In genomic region chr5:56852228-56853000, GRCh38 we compare ENCODE assay signal across 12 cellular contexts. TPM values are rescaled to one million over a fixed set of nuclear protein-coding genes. Genes with fewer than 3 reads are reported as not detected.
DNase-seq lines count a peak whose midpoint lies in the region; ATAC-seq, FAIRE-seq and TF ChIP-seq lines count a peak whose summit lies in the region.
"Had no signal": no experiment of that assay in that cellular context is flagged by ENCODE, and none has a peak within 500 bp of the region (broad histone marks: within the 10 kb centered on the region; RNA-seq: fewer than 3 reads in every experiment).

No MANE protein-coding gene starts in this region.

- H3K27ac Mint-ChIP-seq in HFFc6 = no peak overlapping the region

- RAD21 ChIA-PET in GM12878 (lab: Charles Lee; ENCODE audit: unreplicated experiment) = interaction anchor here (1.2 to 1.9 kb wide), 4 partner anchors 11 to 582 kb away, joined by 3 to 10 read pairs (median 4); no protein-coding TSS in a partner anchor

- WGBS in GM12878 (ENCODE audit: insufficient coverage, insufficient replicate concordance, low lambda C conversion rate, missing lambda C conversion rate) = 65% methylated on average over 3 of the region's 3 CpGs
- WGBS in mesenchymal stem cell = no CpG with 5 or more reads among the region's 3 CpGs

- peak overlapping the region; percentile 74 to 96 (median 79) for H3K4me2 ChIP-seq in BLaER1 treated with 17β-estradiol and CSF1 and Interleukin-3, amounts not matched to agents 10 nM and 100 nM
- H3K4me2 ChIP-seq in GM12878 (ENCODE audit: control insufficient read depth, insufficient read depth) (no peak overlapping the region), mesenchymal stem cell (ENCODE audit: low read length, poor library complexity, severe bottlenecking) (no peak overlapping the region)

- peaks cover 70 to 100% (median 100%) of the 10 kb centered on the region in 11 experiments for H4K20me1 ChIP-seq in BLaER1 treated with 17β-estradiol and CSF1 and Interleukin-3, amounts not matched to agents 10 nM and 100 nM
- peaks cover 3% of the 10 kb centered on the region; the same call in 1 of the 2 replicates for H4K20me1 ChIP-seq in GM12878 (ENCODE audit: control insufficient read depth, insufficient read depth)

- H2BK5ac ChIP-seq in mesenchymal stem cell (ENCODE audit: low read depth, low read length, poor library complexity, severe bottlenecking) = no peak overlapping the region

- no peak overlapping the region for H3K23ac ChIP-seq in mesenchymal stem cell (ENCODE audit: low read length in 2 of 2)

- BruUV-seq in GM12878 (replicated peaks; lab: Mats Ljungman, UMichigan) = no TSS peak

- peaks cover 7 to 33% (median 14%) of the 10 kb centered on the region in 11 experiments; a peak in 20 of 22 replicates for H3K36me3 ChIP-seq in BLaER1 treated with 17β-estradiol and CSF1 and Interleukin-3, amounts not matched to agents 10 nM and 100 nM
- no peaks in the 10 kb centered on the region for H3K36me3 ChIP-seq in GM12878 (ENCODE audit: control insufficient read depth in 2 of 2, insufficient read depth in 2 of 2, low read length in 1 of 2)
- H3K36me3 ChIP-seq in mesenchymal stem cell (ENCODE audit: control insufficient read depth in 1 of 2, insufficient read depth in 2 of 2, low read depth in 1 of 2, low read length in 2 of 2) = no peaks in the 10 kb centered on the region

- H3K4me1 ChIP-seq in BLaER1 treated with 17β-estradiol and CSF1 and Interleukin-3, amounts not matched to agents 10 nM and 100 nM = peaks cover 72 to 100% (median 96%) of the 10 kb centered on the region in 10 experiments
- no peaks in the 10 kb centered on the region for H3K4me1 ChIP-seq in GM12878 (ENCODE audit: control insufficient read depth, insufficient read depth, low read length)
- peaks cover 5% of the 10 kb centered on the region for H3K4me1 ChIP-seq in mesenchymal stem cell (ENCODE audit: control insufficient read depth, insufficient read depth, low read depth, low read length)

- peak overlapping the region; percentile 23 to 61 (median 52); a peak in 18 of 22 replicates for H3K27ac ChIP-seq in BLaER1 treated with 17β-estradiol and CSF1 and Interleukin-3, amounts not matched to agents 10 nM and 100 nM
- no peak overlapping the region for H3K27ac ChIP-seq in GM12878 (ENCODE audit: control insufficient read depth, insufficient read depth)
- peak overlapping the region; percentile 49 for H3K27ac ChIP-seq in mesenchymal stem cell (ENCODE audit: low read length, poor library complexity, severe bottlenecking)
- no peak overlapping the region for H3K27ac ChIP-seq in caudate nucleus (ENCODE audit: low read depth, low read length)

- SMC1A ChIA-PET in GM12878 (lab: Charles Lee; ENCODE audit: uncharacterized antibody, unreplicated experiment) = interaction anchor here (0.5 to 3.5 kb wide), 8 partner anchors 9 to 588 kb away, joined by 3 to 21 read pairs (median 3); no protein-coding TSS in a partner anchor

- TF ChIP-seq CTCF in HFFc6 (IDR thresholded peaks at IDR 0.05) (no peak), GM12878 (IDR thresholded peaks at IDR 0.05 in 2 of 3, conservative IDR thresholded peaks at IDR 0.05 in 1 of 3; ENCODE audit: control insufficient read depth in 2 of 3, extremely low read depth in 1 of 3, insufficient read depth in 1 of 3, low read depth in 3 of 3, low read length in 3 of 3) (no peak)

- in situ Hi-C loops in GM12878 (cut with MboI) = no loop called here

- ATAC-seq in GM12878 = peak; percentile 41

- no peak overlapping the region for H2BK120ac ChIP-seq in mesenchymal stem cell (ENCODE audit: low read depth, low read length)

- no peak overlapping the region for H3K14ac ChIP-seq in mesenchymal stem cell (ENCODE audit: low read length in 2 of 2)

- H3K4ac ChIP-seq in mesenchymal stem cell (ENCODE audit: low read depth in 1 of 2, low read length in 2 of 2) = no peak overlapping the region

- peak; percentile 7 for FAIRE-seq in GM12878 (lab: Jason Lieb, UNC)

- H2AFZ ChIP-seq in GM12878 (ENCODE audit: control insufficient read depth, low read depth, low read length) = no peak overlapping the region
- H2AFZ ChIP-seq in mesenchymal stem cell (ENCODE audit: low read depth, low read length) = no peak overlapping the region

- peaks cover 32% of the 10 kb centered on the region for H3K4me1 Mint-ChIP-seq in HFFc6 (ENCODE audit: low read depth)

- H3K36me3 Mint-ChIP-seq in HFFc6 (ENCODE audit: low read depth) = no peaks in the 10 kb centered on the region

- H3K79me2 ChIP-seq in GM12878 (ENCODE audit: control insufficient read depth, insufficient read depth, low read length) = peaks cover 4% of the 10 kb centered on the region; the same call in 1 of the 2 replicates

- H3K27me3 Mint-ChIP-seq in HFFc6 (ENCODE audit: insufficient read depth) = peaks cover 1% of the 10 kb centered on the region; the same call in 1 of the 2 replicates

- peak; percentile 4 for DNase-seq in HFFc6
- DNase-seq in GM12878 (ENCODE audit: low read depth, low spot score) = no peak
- peak; percentile 83 for DNase-seq in mesenchymal stem cell
- no peak for DNase-seq in COLO829 (ENCODE audit: low spot score)
- DNase-seq in SW480 (ENCODE audit: low spot score) = no peak
- DNase-seq in caudate nucleus (lab: John Stamatoyannopoulos, UW) = no peak
- no peak for DNase-seq in stimulated activated CD4-positive, alpha-beta T cell treated with anti-CD3 and anti-CD28 coated beads, Interleukin-12 subunit alpha, Interleukin-12 subunit beta, amount 100 ng/mL, for 4 hours
- DNase-seq: DMS53; effector CD8-positive, alpha-beta T cell; NCI-H510A treated with DMSO at 0.1 percent for 48 hours; transverse colon had no signal

- H4K91ac ChIP-seq in mesenchymal stem cell (ENCODE audit: low read length) = no peak overlapping the region

- H3K4me3 Mint-ChIP-seq in HFFc6 = no peak overlapping the region

- no peak overlapping the region for H3K18ac ChIP-seq in mesenchymal stem cell (ENCODE audit: low read depth in 1 of 2, low read length in 2 of 2)

- H2BK12ac ChIP-seq in mesenchymal stem cell (ENCODE audit: low read length in 2 of 2) = no peak overlapping the region

- peak overlapping the region in 7 of 10 experiments; percentile 1 to 37 (median 12); a peak in 5 of 20 replicates for H3K4me3 ChIP-seq in BLaER1 treated with 17β-estradiol and CSF1 and Interleukin-3, amounts not matched to agents 10 nM and 100 nM
- H3K4me3 ChIP-seq in GM12878 (no peak overlapping the region), mesenchymal stem cell (ENCODE audit: insufficient read depth in 1 of 2, low read depth in 1 of 2, low read length in 2 of 2) (no peak overlapping the region)
- H3K4me3 ChIP-seq: transverse colon had no signal

- intact Hi-C loops in GM12878 (cut with micrococcal nuclease; ENCODE audit: unreplicated experiment) = no loop called here

- POLR2A ChIA-PET in GM12878 (lab: Charles Lee) = interaction anchor here (0.6 kb wide), 1 partner anchor 17 kb away, joined by 3 read pairs; no protein-coding TSS in a partner anchor

- H3K79me1 ChIP-seq in mesenchymal stem cell (replicated peaks; ENCODE audit: low read length, poor library complexity, severe bottlenecking) = peaks cover 3% of the 10 kb centered on the region

- TF ChIP-seq POLR2A in GM12878 (IDR thresholded peaks at IDR 0.05; ENCODE audit: low read depth, low read length) = no peak

- H3K27me3 ChIP-seq in BLaER1 treated with 17β-estradiol and CSF1 and Interleukin-3, amounts not matched to agents 10 nM and 100 nM = no peaks in the 10 kb centered on the region
- no peaks in the 10 kb centered on the region for H3K27me3 ChIP-seq in GM12878 (replicated peaks in 1 of 2; ENCODE audit: control insufficient read depth in 2 of 2, insufficient read depth in 2 of 2, low read length in 1 of 2)
- no peaks in the 10 kb centered on the region for H3K27me3 ChIP-seq in mesenchymal stem cell (ENCODE audit: control insufficient read depth in 1 of 2, insufficient read depth in 1 of 2, low read length in 2 of 2)
- H3K27me3 ChIP-seq: transverse colon had no signal

- H3K9me3 ChIP-seq in BLaER1 treated with 17β-estradiol and CSF1 and Interleukin-3, amounts not matched to agents 10 nM and 100 nM (replicated peaks in 1 of 11) = no peaks in the 10 kb centered on the region
- H3K9me3 ChIP-seq in GM12878 (replicated peaks; ENCODE audit: control insufficient read depth, insufficient read depth, low read length) = no peaks in the 10 kb centered on the region
- H3K9me3 ChIP-seq in mesenchymal stem cell (ENCODE audit: control insufficient read depth, low read length) = no peaks in the 10 kb centered on the region
- H3K9me3 ChIP-seq: transverse colon had no signal

- TF ChIP-seq EP300 in GM12878 (IDR thresholded peaks at IDR 0.05; ENCODE audit: borderline replicate concordance in 1 of 2, control insufficient read depth in 1 of 2, low read depth in 2 of 2, low read length in 2 of 2) = no peak

- peak overlapping the region; percentile 15 to 61 (median 33); a peak in 17 of 22 replicates for H3K9ac ChIP-seq in BLaER1 treated with 17β-estradiol and CSF1 and Interleukin-3, amounts not matched to agents 10 nM and 100 nM
- H3K9ac ChIP-seq in GM12878 (ENCODE audit: control insufficient read depth, insufficient read depth, low read length) = no peak overlapping the region
- H3K9ac ChIP-seq in mesenchymal stem cell (ENCODE audit: low read length) = no peak overlapping the region

- H2BK15ac ChIP-seq in mesenchymal stem cell (ENCODE audit: low read depth, poor library complexity, severe bottlenecking) = no peak overlapping the region

- no peaks in the 10 kb centered on the region for H3K9me3 Mint-ChIP-seq in HFFc6

- H2AK5ac ChIP-seq in mesenchymal stem cell (ENCODE audit: low read length, severe bottlenecking) = no peak overlapping the region

- TF ChIP-seq RAD21 in GM12878 (IDR thresholded peaks at IDR 0.05; ENCODE audit: insufficient read depth, low read depth, low read length) = no peak

- no peak overlapping the region for H4K8ac ChIP-seq in mesenchymal stem cell (ENCODE audit: low read length)

- CTCF ChIA-PET in GM12878 (lab: Yijun Ruan, JAX) = interaction anchor here (1.0 to 2.6 kb wide), 3 partner anchors 14 to 586 kb away, joined by 3 to 11 read pairs (median 9); no protein-coding TSS in a partner anchor

RNA-seq across cellular contexts. Expression of gene MAP3K1, which starts 37.1 kb away (rescaled TPM):
- 1 to 10 TPM; 3.4 to 4.7 (median 3.7) TPM for total RNA-seq in HFFc6 (2021; fragmentation: NEBNext Ultra II Directional; extraction: Animal tissue kit (Norgen Biotek cat#: 25700))
- 33.9 and 34.8 TPM in 2 replicates for total RNA-seq in GM12878 (2013; cell fraction: nucleolus; rRNA removed)
- total RNA-seq in GM12878 (2014; rRNA removed) = 17.7 and 20.7 TPM in 2 replicates
- 19.0 and 19.7 TPM in 2 replicates for total RNA-seq in GM12878 (2014; rRNA removed; fragmentation: Illumina TruSeq; extraction: Trizol)
- 17.0 and 17.1 TPM in 2 replicates for total RNA-seq in GM12878 (2021)
- 2.0 TPM for polyA plus RNA-seq in GM12878 (2011; ENCODE audit: low read depth)
- polyA plus RNA-seq in GM12878 (2011; rRNA removed) = 24.6 and 30.8 TPM in 2 replicates
- 9.9 and 11.9 TPM in 2 replicates for polyA plus RNA-seq in GM12878 (2011; cell fraction: cytosol; rRNA removed)
- 16.4 and 19.2 TPM in 2 replicates for polyA plus RNA-seq in GM12878 (2011; cell fraction: nucleus; rRNA removed)
- polyA plus RNA-seq in GM12878 (2012) = 3.7 and 4.8 TPM in 2 replicates
- 13.0 and 15.1 TPM in 2 replicates for polyA plus RNA-seq in GM12878 (2014; fragmentation: Illumina TruSeq; extraction: Trizol)
- polyA plus RNA-seq in GM12878 (2014; fragmentation: Nextera tagmentation; extraction: Ambion mirVana) = 10 to 100 TPM in 1 of 2 experiments, 1 to 10 TPM in 1; 7.5 to 12.1 TPM
- polyA plus RNA-seq in GM12878 (2014; rRNA removed) = 7.9 and 8.2 TPM in 2 replicates
- polyA plus RNA-seq in GM12878 (2016; fragmentation: Nextera tagmentation; extraction: Ambion mirVana) = 10 to 100 TPM in 1 of 2 experiments, 1 to 10 TPM in 1; 8.6 to 10.2 TPM
- 42.3 and 54.1 TPM in 2 replicates for polyA minus RNA-seq in GM12878 (2011; rRNA and poly(A)+ RNA removed)
- polyA minus RNA-seq in GM12878 (2011; cell fraction: cytosol; rRNA and poly(A)+ RNA removed) = 16.8 and 17.9 TPM in 2 replicates
- 17.5 and 20.8 TPM in 2 replicates for polyA minus RNA-seq in GM12878 (2011; cell fraction: nucleus; rRNA and poly(A)+ RNA removed)
- polyA plus RNA-seq in mesenchymal stem cell (2013, experiment 1 of 2) = 11.0 TPM
- 10.8 TPM for polyA plus RNA-seq in mesenchymal stem cell (2013, experiment 2 of 2)

RNA-seq across cellular contexts. Expression of gene SETD9, which starts 57.0 kb away (rescaled TPM):
- total RNA-seq in HFFc6 (2021; fragmentation: NEBNext Ultra II Directional; extraction: Animal tissue kit (Norgen Biotek cat#: 25700)) = 10 to 100 TPM in 1 of 6 experiments, 1 to 10 TPM in 5; 7.4 to 10.3 (median 9.1) TPM
- 7.6 and 11.6 TPM in 2 replicates for total RNA-seq in GM12878 (2013; cell fraction: nucleolus; rRNA removed)
- 9.0 and 10.4 TPM in 2 replicates for total RNA-seq in GM12878 (2014; rRNA removed)
- total RNA-seq in GM12878 (2014; rRNA removed; fragmentation: Illumina TruSeq; extraction: Trizol) = 10.5 and 12.3 TPM in 2 replicates
- total RNA-seq in GM12878 (2021) = 8.0 and 8.7 TPM in 2 replicates
- polyA plus RNA-seq in GM12878 (2011; ENCODE audit: low read depth) = 6.3 TPM
- 13.0 and 17.0 TPM in 2 replicates for polyA plus RNA-seq in GM12878 (2011; rRNA removed)
- polyA plus RNA-seq in GM12878 (2011; cell fraction: cytosol; rRNA removed) = 5.1 and 5.2 TPM in 2 replicates
- 3.0 and 4.5 TPM in 2 replicates for polyA plus RNA-seq in GM12878 (2011; cell fraction: nucleus; rRNA removed)
- polyA plus RNA-seq in GM12878 (2012) = 4.9 and 5.1 TPM in 2 replicates
- 10.1 and 12.9 TPM in 2 replicates for polyA plus RNA-seq in GM12878 (2014; fragmentation: Illumina TruSeq; extraction: Trizol)
- polyA plus RNA-seq in GM12878 (2014; fragmentation: Nextera tagmentation; extraction: Ambion mirVana) = 10 to 100 TPM; 12.9 to 17.1 TPM
- 7.4 and 9.1 TPM in 2 replicates for polyA plus RNA-seq in GM12878 (2014; rRNA removed)
- 10 to 100 TPM; 14.9 to 17.8 TPM for polyA plus RNA-seq in GM12878 (2016; fragmentation: Nextera tagmentation; extraction: Ambion mirVana)
- 3.6 and 12.7 TPM in 2 replicates for polyA minus RNA-seq in GM12878 (2011; rRNA and poly(A)+ RNA removed)
- 4.1 and 5.6 TPM in 2 replicates for polyA minus RNA-seq in GM12878 (2011; cell fraction: cytosol; rRNA and poly(A)+ RNA removed)
- polyA minus RNA-seq in GM12878 (2011; cell fraction: nucleus; rRNA and poly(A)+ RNA removed) = 3.9 and 4.1 TPM in 2 replicates
- polyA plus RNA-seq in mesenchymal stem cell (2013, experiment 1 of 2) = 4.5 TPM
- 4.5 TPM for polyA plus RNA-seq in mesenchymal stem cell (2013, experiment 2 of 2)

Comparison
In these comparisons a context has a peak if more than half of its experiments do, and no peak if none do; other contexts are left out.
1. H3K27ac ChIP-seq: peak in BLaER1 treated with 17β-estradiol and CSF1 and Interleukin-3, amounts not matched to agents 10 nM and 100 nM (11 of 11) and mesenchymal stem cell (single experiment); none in GM12878 (single experiment) and caudate nucleus (single experiment).
2. H3K4me2 ChIP-seq: peak in BLaER1 treated with 17β-estradiol and CSF1 and Interleukin-3, amounts not matched to agents 10 nM and 100 nM (11 of 11); none in GM12878 (single experiment) and mesenchymal stem cell (single experiment).
3. H3K4me3 ChIP-seq: peak in BLaER1 treated with 17β-estradiol and CSF1 and Interleukin-3, amounts not matched to agents 10 nM and 100 nM (7 of 10); none in GM12878 (single experiment) and mesenchymal stem cell (0 of 2).
4. H3K9ac ChIP-seq: peak in BLaER1 treated with 17β-estradiol and CSF1 and Interleukin-3, amounts not matched to agents 10 nM and 100 nM (11 of 11); none in GM12878 (single experiment) and mesenchymal stem cell (single experiment).
5. DNase-seq: peak in HFFc6 (single experiment) and mesenchymal stem cell (single experiment); none in GM12878 (single experiment), COLO829 (single experiment), SW480 (single experiment), caudate nucleus (0 of 61) and stimulated activated CD4-positive, alpha-beta T cell treated with anti-CD3 and anti-CD28 coated beads, Interleukin-12 subunit alpha, Interleukin-12 subunit beta, amount 100 ng/mL, for 4 hours (single experiment).